ENCODE assay signal across 19 cellular contexts in the genomic region with DNA sequence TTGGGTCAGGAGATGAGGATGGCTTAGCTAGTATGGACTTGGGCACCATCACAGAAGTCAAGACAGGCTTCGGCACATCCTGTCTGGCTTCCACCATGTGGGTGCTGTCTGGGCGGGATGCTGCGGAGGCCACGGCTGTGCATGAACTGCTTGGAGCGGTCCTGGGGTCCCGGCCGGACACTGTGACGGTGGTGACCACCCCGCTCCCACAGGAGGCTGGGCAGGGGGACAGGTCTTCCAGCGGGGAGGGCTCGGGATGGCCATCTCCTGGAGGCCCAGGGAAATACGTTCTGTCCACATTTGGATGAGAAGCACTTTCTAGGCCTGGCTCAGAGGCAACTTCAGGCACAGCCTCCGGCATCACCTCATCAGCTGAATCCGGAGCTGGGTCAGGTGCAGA. TPM values are rescaled to one million over a fixed set of nuclear protein-coding genes. Genes with fewer than 3 reads are reported as not detected.
A peak's percentile ranks its signal among the peaks of the same experiment; 100 is the strongest.
DNase-seq lines count a peak whose midpoint lies in the region; ATAC-seq, FAIRE-seq and TF ChIP-seq lines count a peak whose summit lies in the region.
"Had no signal": no experiment of that assay in that cellular context is flagged by ENCODE, and none has a peak within 500 bp of the region (broad histone marks: within the 10 kb centered on the region; RNA-seq: fewer than 3 reads in every experiment).

No MANE protein-coding gene starts in this region.

- no peak overlapping the region for H3K4me3 ChIP-seq in K562
- H3K4me3 ChIP-seq: lung had no signal

- H3K9me3 Mint-ChIP-seq in activated CD4-positive, alpha-beta T cell treated with anti-CD3 and anti-CD28 coated beads, Interleukin-2, amount 10 ng/mL, durations not matched to agents 7 days and 5 days, result no peaks in the 10 kb centered on the region
- H3K9me3 Mint-ChIP-seq in nephron progenitor cell, result no peaks in the 10 kb centered on the region
- no peaks in the 10 kb centered on the region for H3K9me3 Mint-ChIP-seq in activated naive CD8-positive, alpha-beta T cell treated with anti-CD3 and anti-CD28 coated beads, Interleukin-2, amount 50 U/mL, for 24 hours
- H3K9me3 Mint-ChIP-seq: activated B cell treated with CpG ODN at 0.5 μM for 24 hours; CD8-positive, alpha-beta memory T cell had no signal

- no peak overlapping the region for H3K27ac ChIP-seq in K562 (ENCODE audit: extremely low read depth, low read depth, low read length)
- H3K27ac ChIP-seq: parathyroid adenoma had no signal

- POLR2A ChIA-PET in activated CD4-positive, alpha-beta T cell treated with anti-CD3 and anti-CD28 coated beads, Interleukin-2, amount 10 ng/mL, durations not matched to agents 7 days and 5 days (lab: Charles Lee), result interaction anchor here (1.5 kb wide), 1 partner anchor 25 kb away, joined by 4 read pairs; no protein-coding TSS in a partner anchor
- POLR2A ChIA-PET in K562 (lab: Yijun Ruan, JAX), result interaction anchor here (0.7 to 1.6 kb wide), 3 partner anchors 9 to 82 kb away, joined by 3 to 9 read pairs (median 4); no protein-coding TSS in a partner anchor

- peaks cover 63% of the 10 kb centered on the region for H3K36me3 Mint-ChIP-seq in activated CD4-positive, alpha-beta T cell treated with anti-CD3 and anti-CD28 coated beads, Interleukin-2, amount 10 ng/mL, durations not matched to agents 7 days and 5 days (ENCODE audit: low read depth)
- peaks cover 71% of the 10 kb centered on the region for H3K36me3 Mint-ChIP-seq in nephron progenitor cell (ENCODE audit: low read depth)
- peaks cover 49% of the 10 kb centered on the region for H3K36me3 Mint-ChIP-seq in activated naive CD8-positive, alpha-beta T cell treated with anti-CD3 and anti-CD28 coated beads, Interleukin-2, amount 50 U/mL, for 24 hours (ENCODE audit: low read depth)

- TF ChIP-seq EP300 in K562 (IDR thresholded peaks at IDR 0.05; ENCODE audit: low read length), result no peak

- FAIRE-seq in HTR-8/SVneo (lab: Jason Lieb, UNC), result peak; percentile 54
- FAIRE-seq in K562 (lab: Jason Lieb, UNC), result no peak
- FAIRE-seq: urothelium cell line had no signal

- H3K36me3 ChIP-seq in K562 (ENCODE audit: control insufficient read depth, insufficient read depth, low read length), result peaks cover 90% of the 10 kb centered on the region

- H3K4me1 ChIP-seq in K562 (replicated peaks in 1 of 2; ENCODE audit: control insufficient read depth in 2 of 2, insufficient read depth in 2 of 2, low read length in 2 of 2), result peaks cover 0 to 4% of the 10 kb centered on the region in 2 experiments; a peak in 1 of 5 replicates
- H3K4me1 ChIP-seq: parathyroid adenoma had no signal

- WGBS in K562 (ENCODE audit: insufficient coverage, low coverage, missing lambda C conversion rate), result 95% methylated on average over 13 of the region's 14 CpGs

- no peak overlapping the region for H2AFZ ChIP-seq in K562 (ENCODE audit: low read depth, low read length)
- H2AFZ ChIP-seq: parathyroid adenoma had no signal

- H3K4me2 ChIP-seq in K562 (ENCODE audit: insufficient read depth, low read length), result no peak overlapping the region

- H3K9me3 ChIP-seq in K562 (replicated peaks; ENCODE audit: control insufficient read depth, insufficient read depth, low read depth, low read length), result no peaks in the 10 kb centered on the region

- no peak for TF ChIP-seq POLR2A in K562 (conservative IDR thresholded peaks at IDR 0.05)

- TF ChIP-seq CTCF in K562 (IDR thresholded peaks at IDR 0.05 in 2 of 3, conservative IDR thresholded peaks at IDR 0.05 in 1 of 3; ENCODE audit: insufficient read depth in 2 of 3, low read depth in 1 of 3, low read length in 3 of 3) (peak; percentile 26 to 34 (median 33); a peak in 1 of 6 replicates), nephron progenitor cell (IDR thresholded peaks at IDR 0.05) (no peak)

- no peaks in the 10 kb centered on the region for H3K79me2 ChIP-seq in K562 (ENCODE audit: control insufficient read depth, insufficient read depth, low read length)

- peak in 1 of 2 experiments; percentile 22; a peak in 2 of 4 replicates for TF ChIP-seq RAD21 in K562 (CRISPR knock-in tag; conservative IDR thresholded peaks at IDR 0.05 in 1 of 2, IDR thresholded peaks at IDR 0.05 in 1 of 2)

- peak overlapping the region; percentile 87 for H3K27ac Mint-ChIP-seq in activated CD4-positive, alpha-beta T cell treated with anti-CD3 and anti-CD28 coated beads, Interleukin-2, amount 10 ng/mL, durations not matched to agents 7 days and 5 days
- peak overlapping the region; percentile 51 for H3K27ac Mint-ChIP-seq in nephron progenitor cell
- no peak overlapping the region for H3K27ac Mint-ChIP-seq in activated naive CD8-positive, alpha-beta T cell treated with anti-CD3 and anti-CD28 coated beads, Interleukin-2, amount 50 U/mL, for 24 hours
- H3K27ac Mint-ChIP-seq: activated B cell treated with CpG ODN at 0.5 μM for 24 hours; CD8-positive, alpha-beta memory T cell had no signal

- CTCF ChIA-PET in activated CD4-positive, alpha-beta T cell treated with anti-CD3 and anti-CD28 coated beads, Interleukin-2, amount 10 ng/mL, durations not matched to agents 7 days and 5 days (lab: Charles Lee), result interaction anchor here (0.9 to 1.2 kb wide), 4 partner anchors 12 to 34 kb away, joined by 3 read pairs; no protein-coding TSS in a partner anchor
- CTCF ChIA-PET in K562 (lab: Yijun Ruan, JAX; ENCODE audit: low intra/inter-chr PET ratio), result interaction anchor here (0.6 to 1.4 kb wide), 2 partner anchors 14 to 71 kb away, joined by 4 to 7 read pairs; no protein-coding TSS in a partner anchor

- no peaks in the 10 kb centered on the region for H3K27me3 ChIP-seq in K562 (ENCODE audit: control insufficient read depth in 2 of 2, insufficient read depth in 2 of 2, low read length in 2 of 2)

- no peaks in the 10 kb centered on the region for H3K9me1 ChIP-seq in K562 (ENCODE audit: control insufficient read depth, insufficient read depth, low read length)

- H3K27me3 Mint-ChIP-seq in activated CD4-positive, alpha-beta T cell treated with anti-CD3 and anti-CD28 coated beads, Interleukin-2, amount 10 ng/mL, durations not matched to agents 7 days and 5 days, result no peaks in the 10 kb centered on the region
- no peaks in the 10 kb centered on the region for H3K27me3 Mint-ChIP-seq in nephron progenitor cell (ENCODE audit: low read depth, poor library complexity)
- no peaks in the 10 kb centered on the region for H3K27me3 Mint-ChIP-seq in activated naive CD8-positive, alpha-beta T cell treated with anti-CD3 and anti-CD28 coated beads, Interleukin-2, amount 50 U/mL, for 24 hours
- H3K27me3 Mint-ChIP-seq: activated B cell treated with CpG ODN at 0.5 μM for 24 hours; CD8-positive, alpha-beta memory T cell had no signal

- no peak overlapping the region; a peak in 1 of 4 replicates for H3K9ac ChIP-seq in K562 (ENCODE audit: insufficient read depth in 1 of 2, low read depth in 2 of 2, low read length in 2 of 2)
- H3K9ac ChIP-seq: parathyroid adenoma had no signal

- H4K20me1 ChIP-seq in K562 (replicated peaks; ENCODE audit: control insufficient read depth, insufficient read depth, low read length), result no peaks in the 10 kb centered on the region

- ATAC-seq in K562, result no peak
- no peak for ATAC-seq in activated naive CD8-positive, alpha-beta T cell treated with anti-CD3 and anti-CD28 coated beads, Interleukin-2, amount 50 U/mL, for 24 hours

- no TSS peak for BruUV-seq in K562 (replicated peaks; lab: Mats Ljungman, UMichigan)

- in situ Hi-C loops in K562 (cut with MboI), result no loop called here

- no peak overlapping the region for H3K4me3 Mint-ChIP-seq in activated CD4-positive, alpha-beta T cell treated with anti-CD3 and anti-CD28 coated beads, Interleukin-2, amount 10 ng/mL, durations not matched to agents 7 days and 5 days
- no peak overlapping the region for H3K4me3 Mint-ChIP-seq in nephron progenitor cell
- no peak overlapping the region for H3K4me3 Mint-ChIP-seq in activated naive CD8-positive, alpha-beta T cell treated with anti-CD3 and anti-CD28 coated beads, Interleukin-2, amount 50 U/mL, for 24 hours
- H3K4me3 Mint-ChIP-seq: activated B cell treated with CpG ODN at 0.5 μM for 24 hours; CD8-positive, alpha-beta memory T cell had no signal

- intact Hi-C loops in K562 (cut with micrococcal nuclease), result loop anchor here (2.0 kb wide), 1 partner anchor 71 kb away; no protein-coding TSS in a partner anchor

- H3K4me1 Mint-ChIP-seq in activated CD4-positive, alpha-beta T cell treated with anti-CD3 and anti-CD28 coated beads, Interleukin-2, amount 10 ng/mL, durations not matched to agents 7 days and 5 days, result peaks cover 38% of the 10 kb centered on the region
- H3K4me1 Mint-ChIP-seq in nephron progenitor cell, result peaks cover 27% of the 10 kb centered on the region
- H3K4me1 Mint-ChIP-seq in activated naive CD8-positive, alpha-beta T cell treated with anti-CD3 and anti-CD28 coated beads, Interleukin-2, amount 50 U/mL, for 24 hours, result peaks cover 27% of the 10 kb centered on the region

- no peak for DNase-seq in activated CD4-positive, alpha-beta T cell treated with anti-CD3 and anti-CD28 coated beads, Interleukin-2, amount 10 ng/mL, durations not matched to agents 7 days and 5 days
- no peak for DNase-seq in activated CD4-positive, alpha-beta T cell treated with anti-CD3 and anti-CD28 coated beads, Interleukin-2, amount 50 U/mL, for 48 hours
- no peak for DNase-seq in HTR-8/SVneo (ENCODE audit: insufficient read length, low spot score)
- no peak for DNase-seq in K562 (ENCODE audit: extremely low read depth in 1 of 4, low spot score in 3 of 4)
- no peak for DNase-seq in nephron progenitor cell
- no peak for DNase-seq in NOMO-1 treated with DMSO at 0.1 percent for 48 hours (lab: John Stamatoyannopoulos, UW; ENCODE audit: unreplicated experiment)
- DNase-seq in NCI-H82 (lab: John Stamatoyannopoulos, UW), result no peak
- DNase-seq in activated naive CD8-positive, alpha-beta T cell treated with anti-CD3 and anti-CD28 coated beads, Interleukin-2, amount 50 U/mL, for 24 hours, result no peak
- DNase-seq: activated B cell treated with CpG ODN at 0.5 μM for 24 hours, activated gamma-delta T cell treated with Interleukin-2 at 50 U/mL for 16 hours, aorta, cortex of kidney, DMS79 treated with DMSO at 0.1 percent for 48 hours, erythroblast, KBM-7 had no signal

RNA-seq across cellular contexts. Expression of gene TCFL5, which starts 32.1 kb away (rescaled TPM):
- 1 to 10 TPM; 7.9 to 8.4 TPM for total RNA-seq in activated CD4-positive, alpha-beta T cell treated with anti-CD3 and anti-CD28 coated beads, Interleukin-2, amount 10 ng/mL, durations not matched to agents 7 days and 5 days
- total RNA-seq in K562 (2011; cell fraction: chromatin; rRNA removed; ENCODE audit: low replicate concordance), result 13.1 and 14.9 TPM in 2 replicates
- 7.5 and 9.5 TPM in 2 replicates for total RNA-seq in K562 (2011; cell fraction: nucleolus; rRNA removed)
- 8.6 and 8.8 TPM in 2 replicates for total RNA-seq in K562 (2011; cell fraction: nucleoplasm; rRNA removed)
- total RNA-seq in K562 (2014; rRNA removed), result 11.1 and 11.2 TPM in 2 replicates
- total RNA-seq in K562 (2014; rRNA removed; fragmentation: Illumina TruSeq; extraction: Trizol), result 7.4 and 7.9 TPM in 2 replicates
- total RNA-seq in K562 (2015; rRNA removed; fragmentation: Illumina TruSeq; extraction: Trizol), result 9.2 and 10.2 TPM in 2 replicates
- total RNA-seq in K562 (2021), result 11.1 and 12.6 TPM in 2 replicates
- polyA plus RNA-seq in K562 (2011; rRNA removed), result 8.5 and 12.2 TPM in 2 replicates
- 4.3 and 4.4 TPM in 2 replicates for polyA plus RNA-seq in K562 (2011; cell fraction: cytosol; rRNA removed)
- 8.0 and 8.3 TPM in 2 replicates for polyA plus RNA-seq in K562 (2011; cell fraction: nucleus; rRNA removed)
- polyA plus RNA-seq in K562 (2012), result 6.7 and 8.1 TPM in 2 replicates
- polyA plus RNA-seq in K562 (2014; fragmentation: Illumina TruSeq; extraction: Trizol), result 5.9 and 7.9 TPM in 2 replicates
- polyA plus RNA-seq in K562 (2014; fragmentation: Nextera tagmentation; extraction: Ambion mirVana), result 1 to 10 TPM in 1 of 2 experiments, under 1 TPM in 1; 1.00 to 1.1 TPM
- polyA plus RNA-seq in K562 (2014; rRNA removed), result 9.1 and 10.5 TPM in 2 replicates
- polyA minus RNA-seq in K562 (2011; rRNA and poly(A)+ RNA removed), result 6.6 and 6.8 TPM in 2 replicates
- 3.8 and 6.5 TPM in 2 replicates for polyA minus RNA-seq in K562 (2011; cell fraction: cytosol; rRNA and poly(A)+ RNA removed)
- polyA minus RNA-seq in K562 (2011; cell fraction: nucleus; rRNA and poly(A)+ RNA removed), result 1.9 and 3.9 TPM in 2 replicates

RNA-seq across cellular contexts. Expression of gene DIDO1, which starts 32.6 kb away (rescaled TPM):
- total RNA-seq in activated CD4-positive, alpha-beta T cell treated with anti-CD3 and anti-CD28 coated beads, Interleukin-2, amount 10 ng/mL, durations not matched to agents 7 days and 5 days, result 10 to 100 TPM; 78.3 to 79.4 TPM
- 117 and 149 TPM in 2 replicates for total RNA-seq in K562 (2011; cell fraction: chromatin; rRNA removed; ENCODE audit: low replicate concordance)
- total RNA-seq in K562 (2011; cell fraction: nucleolus; rRNA removed), result 70.2 and 72.0 TPM in 2 replicates
- total RNA-seq in K562 (2011; cell fraction: nucleoplasm; rRNA removed), result 82.5 and 92.1 TPM in 2 replicates
- total RNA-seq in K562 (2014; rRNA removed) (31.2 and 36.7 TPM in 2 replicates), K562 (2014; rRNA removed; fragmentation: Illumina TruSeq; extraction: Trizol) (22.2 and 23.4 TPM in 2 replicates), K562 (2015; rRNA removed; fragmentation: Illumina TruSeq; extraction: Trizol) (26.8 and 27.1 TPM in 2 replicates), K562 (2021) (38.2 and 43.6 TPM in 2 replicates)
- polyA plus RNA-seq in K562 (2011; rRNA removed) (40.5 and 50.2 TPM in 2 replicates), K562 (2014; fragmentation: Illumina TruSeq; extraction: Trizol) (37.4 and 37.9 TPM in 2 replicates), K562 (2014; fragmentation: Nextera tagmentation; extraction: Ambion mirVana) (1 to 10 TPM; 4.4 to 4.8 TPM), K562 (2014; rRNA removed) (44.3 and 46.8 TPM in 2 replicates)
- polyA plus RNA-seq in K562 (2011; cell fraction: cytosol; rRNA removed), result 31.2 and 58.5 TPM in 2 replicates
- 256 and 286 TPM in 2 replicates for polyA plus RNA-seq in K562 (2011; cell fraction: nucleus; rRNA removed)
- polyA plus RNA-seq in K562 (2012), result 23.7 and 36.2 TPM in 2 replicates
- 32.2 and 34.2 TPM in 2 replicates for polyA minus RNA-seq in K562 (2011; rRNA and poly(A)+ RNA removed)
- polyA minus RNA-seq in K562 (2011; cell fraction: cytosol; rRNA and poly(A)+ RNA removed), result 13.9 and 15.7 TPM in 2 replicates
- 35.7 and 49.3 TPM in 2 replicates for polyA minus RNA-seq in K562 (2011; cell fraction: nucleus; rRNA and poly(A)+ RNA removed)

RNA-seq across cellular contexts. Expression of gene GID8, which starts 44.2 kb away (rescaled TPM):
- 10 to 100 TPM; 32.5 to 35.1 TPM for total RNA-seq in activated CD4-positive, alpha-beta T cell treated with anti-CD3 and anti-CD28 coated beads, Interleukin-2, amount 10 ng/mL, durations not matched to agents 7 days and 5 days
- 26.6 and 28.0 TPM in 2 replicates for total RNA-seq in K562 (2011; cell fraction: chromatin; rRNA removed; ENCODE audit: low replicate concordance)
- 15.2 and 19.5 TPM in 2 replicates for total RNA-seq in K562 (2011; cell fraction: nucleolus; rRNA removed)
- 23.8 and 32.1 TPM in 2 replicates for total RNA-seq in K562 (2011; cell fraction: nucleoplasm; rRNA removed)
- total RNA-seq in K562 (2014; rRNA removed) (22.2 and 26.0 TPM in 2 replicates), K562 (2014; rRNA removed; fragmentation: Illumina TruSeq; extraction: Trizol) (21.8 and 23.4 TPM in 2 replicates), K562 (2015; rRNA removed; fragmentation: Illumina TruSeq; extraction: Trizol) (22.4 and 23.0 TPM in 2 replicates), K562 (2021) (29.0 and 31.6 TPM in 2 replicates)
- polyA plus RNA-seq in K562 (2011; rRNA removed) (24.6 and 26.3 TPM in 2 replicates), K562 (2014; fragmentation: Illumina TruSeq; extraction: Trizol) (22.2 TPM in 2 replicates), K562 (2014; fragmentation: Nextera tagmentation; extraction: Ambion mirVana) (10 to 100 TPM in 1 of 2 experiments, 1 to 10 TPM in 1; 7.5 to 12.9 TPM), K562 (2014; rRNA removed) (24.9 and 25.7 TPM in 2 replicates)
- 20.8 and 25.4 TPM in 2 replicates for polyA plus RNA-seq in K562 (2011; cell fraction: cytosol; rRNA removed)
- polyA plus RNA-seq in K562 (2011; cell fraction: nucleus; rRNA removed), result 19.8 and 21.7 TPM in 2 replicates
- 21.3 and 23.2 TPM in 2 replicates for polyA plus RNA-seq in K562 (2012)
- polyA minus RNA-seq in K562 (2011; rRNA and poly(A)+ RNA removed), result 31.4 and 32.6 TPM in 2 replicates
- polyA minus RNA-seq in K562 (2011; cell fraction: cytosol; rRNA and poly(A)+ RNA removed), result 15.6 and 17.0 TPM in 2 replicates
- 6.1 and 10.0 TPM in 2 replicates for polyA minus RNA-seq in K562 (2011; cell fraction: nucleus; rRNA and poly(A)+ RNA removed)

RNA-seq across cellular contexts. Expression of gene SLC17A9, which starts 58.8 kb away (rescaled TPM):
- 10 to 100 TPM; 11.6 to 12.6 TPM for total RNA-seq in activated CD4-positive, alpha-beta T cell treated with anti-CD3 and anti-CD28 coated beads, Interleukin-2, amount 10 ng/mL, durations not matched to agents 7 days and 5 days
- total RNA-seq in K562 (2011; cell fraction: chromatin; rRNA removed; ENCODE audit: low replicate concordance), result not detected in 2 replicates
- total RNA-seq in K562 (2011; cell fraction: nucleolus; rRNA removed), result 0.13 TPM in 1 of 2 replicates, not detected in the other
- 0.15 TPM in 1 of 2 replicates, not detected in the other for total RNA-seq in K562 (2011; cell fraction: nucleoplasm; rRNA removed)
- total RNA-seq in K562 (2014; rRNA removed) (not detected in 2 replicates), K562 (2014; rRNA removed; fragmentation: Illumina TruSeq; extraction: Trizol) (not detected in 2 replicates), K562 (2015; rRNA removed; fragmentation: Illumina TruSeq; extraction: Trizol) (not detected in 2 replicates), K562 (2021) (0.27 and 0.31 TPM in 2 replicates)
- polyA plus RNA-seq in K562 (2011; rRNA removed) (not detected in 2 replicates), K562 (2014; fragmentation: Illumina TruSeq; extraction: Trizol) (not detected in 2 replicates), K562 (2014; fragmentation: Nextera tagmentation; extraction: Ambion mirVana) (not detected), K562 (2014; rRNA removed) (0.04 and 0.05 TPM in 2 replicates)
- 0.03 TPM in 1 of 2 replicates, not detected in the other for polyA plus RNA-seq in K562 (2011; cell fraction: cytosol; rRNA removed)
- 0.06 and 0.10 TPM in 2 replicates for polyA plus RNA-seq in K562 (2011; cell fraction: nucleus; rRNA removed)
- 0.03 TPM in 1 of 2 replicates, not detected in the other for polyA plus RNA-seq in K562 (2012)
- not detected in 2 replicates for polyA minus RNA-seq in K562 (2011; rRNA and poly(A)+ RNA removed)
- not detected in 2 replicates for polyA minus RNA-seq in K562 (2011; cell fraction: cytosol; rRNA and poly(A)+ RNA removed)
- not detected in 2 replicates for polyA minus RNA-seq in K562 (2011; cell fraction: nucleus; rRNA and poly(A)+ RNA removed)
